18 cellular contexts compared by ENCODE assay signal in the genomic region with DNA sequence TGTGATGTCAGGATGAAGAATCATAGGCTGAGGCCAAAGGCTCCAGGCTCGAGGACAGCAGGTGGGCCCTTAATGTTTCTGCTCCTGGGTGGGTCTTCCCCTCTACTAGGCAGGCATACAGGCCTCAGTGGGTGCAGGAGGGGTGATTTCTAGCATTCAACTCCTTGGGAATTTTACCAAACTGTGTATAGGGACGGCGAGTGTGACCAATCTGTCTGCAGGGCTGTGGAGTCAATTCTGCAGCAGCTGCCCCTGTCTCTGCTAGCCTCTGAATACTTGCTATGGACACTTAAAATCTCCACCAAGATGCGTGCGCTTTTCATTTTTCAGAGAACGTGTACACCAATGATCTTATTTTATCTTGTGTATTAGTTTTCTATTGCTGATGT.
"Had no signal": no experiment of that assay in that cellular context is flagged by ENCODE, and none has a peak within 500 bp of the region (broad histone marks: within the 10 kb centered on the region; RNA-seq: fewer than 3 reads in every experiment).

No MANE protein-coding gene starts in this region.

- DNase-seq: left cardiac atrium; left lung; mammary epithelial cell; mesendoderm; naive thymus-derived CD8-positive, alpha-beta T cell; stimulated activated CD4-positive, alpha-beta T cell treated with anti-CD3 and anti-CD28 coated beads, Interleukin-2, amount 100 ng/mL, for 24 hours; stimulated activated CD4-positive, alpha-beta T cell treated with anti-CD3 and anti-CD28 coated beads, Interleukin-4, amount 100 ng/mL, for 4 hours; stimulated activated naive CD8-positive, alpha-beta T cell treated with anti-CD3 and anti-CD28 coated beads, Interleukin-15, Interleukin-2, amounts not matched to agents 100 U/mL and 50 U/mL, for 24 hours; substantia nigra; testis had no signal

- H2AFZ ChIP-seq: parathyroid adenoma had no signal

- H3K4me1 ChIP-seq: parathyroid adenoma, right atrium auricular region, testis had no signal

- H3K4me3 Mint-ChIP-seq: naive thymus-derived CD8-positive, alpha-beta T cell; stimulated activated memory B cell treated with anti-CD40 and anti-IgM and Interleukin-4, amounts not matched to agents 10 μg/mL and 1 μg/mL and 100 μg/mL, for 72 hours had no signal

- H3K36me3 ChIP-seq: left lung, neutrophil, right atrium auricular region, tibial nerve had no signal

- H3K79me2 ChIP-seq: parathyroid adenoma had no signal

- H3K9ac ChIP-seq: parathyroid adenoma had no signal

- FAIRE-seq: frontal cortex had no signal

- H3K9me3 ChIP-seq: left lung, neutrophil, right atrium auricular region, testis, tibial nerve had no signal

- H3K27me3 ChIP-seq: right atrium auricular region, testis, tibial nerve had no signal

- H3K4me1 Mint-ChIP-seq: naive thymus-derived CD8-positive, alpha-beta T cell; stimulated activated memory B cell treated with anti-CD40 and anti-IgM and Interleukin-4, amounts not matched to agents 10 μg/mL and 1 μg/mL and 100 μg/mL, for 72 hours had no signal

- ATAC-seq: left cardiac atrium; left lung; naive thymus-derived CD8-positive, alpha-beta T cell; sciatic nerve; stimulated activated memory B cell treated with anti-CD40 and anti-IgM and Interleukin-4, amounts not matched to agents 10 μg/mL and 1 μg/mL and 100 μg/mL, for 72 hours; stimulated activated naive CD8-positive, alpha-beta T cell treated with anti-CD3 and anti-CD28 coated beads, Interleukin-15, Interleukin-2, amounts not matched to agents 100 U/mL and 50 U/mL, for 24 hours had no signal

- H3K27ac Mint-ChIP-seq: naive thymus-derived CD8-positive, alpha-beta T cell; stimulated activated memory B cell treated with anti-CD40 and anti-IgM and Interleukin-4, amounts not matched to agents 10 μg/mL and 1 μg/mL and 100 μg/mL, for 72 hours had no signal

- H3K27ac ChIP-seq: coronary artery, left lung, neutrophil, parathyroid adenoma, right atrium auricular region, testis, tibial nerve had no signal

- H3K36me3 Mint-ChIP-seq: stimulated activated memory B cell treated with anti-CD40 and anti-IgM and Interleukin-4, amounts not matched to agents 10 μg/mL and 1 μg/mL and 100 μg/mL, for 72 hours had no signal

- H3K4me3 ChIP-seq: coronary artery, left lung, right atrium auricular region, testis, tibial nerve had no signal
